Comparison of ENCODE assay signal across 8 cellular contexts in the genomic region with DNA sequence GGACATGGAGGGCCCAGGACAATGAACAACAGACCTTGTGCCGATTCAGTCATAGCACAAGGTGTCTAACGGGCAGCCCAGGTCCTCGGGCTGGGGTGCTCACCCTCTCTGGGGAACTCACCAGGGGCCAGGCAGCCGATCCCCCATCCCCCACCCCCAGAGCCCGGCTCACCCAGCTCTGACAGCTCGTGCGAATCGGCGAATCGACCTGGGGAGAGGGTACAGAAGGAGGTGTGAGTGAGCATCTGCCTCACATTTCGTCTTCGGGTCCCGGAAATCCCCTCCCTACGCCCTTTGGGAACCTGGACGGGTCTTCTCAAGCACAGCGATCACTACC. TPM values are rescaled to one million over a fixed set of nuclear protein-coding genes. Genes with fewer than 3 reads are reported as not detected.
DNase-seq lines count a peak whose midpoint lies in the region; ATAC-seq, FAIRE-seq and TF ChIP-seq lines count a peak whose summit lies in the region.

No MANE protein-coding gene starts in this region.

- no peak overlapping the region for H2BK20ac ChIP-seq in H1 (ENCODE audit: low read length)

- WGBS in H1 (ENCODE audit: extremely low coverage in 1 of 2, insufficient coverage in 1 of 2, insufficient read length in 1 of 2, insufficient replicate concordance in 2 of 2, low coverage in 1 of 2, low lambda C conversion rate in 2 of 2, missing lambda C conversion rate in 1 of 2), 2 experiments = 14% methylated on average over 16 of the region's 16 CpGs; no CpG with 5 or more reads in 1 of the 2 experiments
- no CpG with 5 or more reads among the region's 16 CpGs for WGBS in neuronal stem cell (ENCODE audit: extremely low coverage in 2 of 2, insufficient read length in 2 of 2, insufficient replicate concordance in 1 of 2), 2 donors

- H4K8ac ChIP-seq in H1 (ENCODE audit: extremely low read depth, insufficient read depth, low read length) (no peak overlapping the region), neuronal stem cell (ENCODE audit: low read depth, low read length) (peak overlapping the region; percentile 74)

- no peak overlapping the region for H4K5ac ChIP-seq in H1 (ENCODE audit: insufficient read length, low read depth, low read length)

- H3K23ac ChIP-seq in H1 (ENCODE audit: insufficient read length) = no peak overlapping the region
- H3K23ac ChIP-seq in neuronal stem cell (ENCODE audit: low read depth, low read length, poor library complexity) = peak overlapping the region; percentile 52

- no peak for TF ChIP-seq POLR2A in H1 (IDR thresholded peaks at IDR 0.05; ENCODE audit: control extremely low read depth in 1 of 2, low read depth in 2 of 2, low read length in 2 of 2)

- TF ChIP-seq EP300 in H1 (IDR thresholded peaks at IDR 0.05; ENCODE audit: borderline replicate concordance in 1 of 2, low read depth in 2 of 2, low read length in 2 of 2) = no peak

- H3K79me2 ChIP-seq in H1 (ENCODE audit: control insufficient read depth in 1 of 2, insufficient read depth in 2 of 2, low read length in 2 of 2) = peaks cover 0 to 6% of the 10 kb centered on the region in 2 experiments; a peak in 1 of 4 replicates

- TF ChIP-seq CTCF in H1 (IDR thresholded peaks at IDR 0.05; ENCODE audit: control extremely low read depth in 1 of 3, insufficient read depth in 1 of 3, low read depth in 1 of 3, low read length in 3 of 3) (no peak), GM10248 (IDR thresholded peaks at IDR 0.05; ENCODE audit: control extremely low read depth, extremely low read depth, low read depth, missing control alignments) (no peak)

- no peaks in the 10 kb centered on the region for H3K9me3 ChIP-seq in MG63
- no peaks in the 10 kb centered on the region for H3K9me3 ChIP-seq in H1 (ENCODE audit: insufficient read depth in 2 of 2, low read depth in 1 of 2, low read length in 1 of 2)
- no peaks in the 10 kb centered on the region for H3K9me3 ChIP-seq in neuronal stem cell (replicated peaks in 1 of 2; ENCODE audit: control insufficient read depth in 2 of 2, insufficient read depth in 1 of 2, low read depth in 1 of 2, low read length in 2 of 2)

- H3K18ac ChIP-seq in H1 (ENCODE audit: extremely low read depth, low read length) (no peak overlapping the region), neuronal stem cell (ENCODE audit: low read length) (peak overlapping the region; percentile 96)

- H2BK120ac ChIP-seq in H1 (replicated peaks; ENCODE audit: low read depth, low read length) (no peak overlapping the region), neuronal stem cell (ENCODE audit: low read depth, low read length) (no peak overlapping the region)

- H3K27me3 ChIP-seq in MG63 = no peaks in the 10 kb centered on the region
- H3K27me3 ChIP-seq in H1 (replicated peaks in 1 of 4; ENCODE audit: control insufficient read depth in 3 of 4, extremely low read depth in 1 of 4, insufficient read depth in 3 of 4, low read length in 3 of 4) = peaks cover 0 to 9% (median 0%) of the 10 kb centered on the region in 4 experiments; a peak in 3 of 7 replicates
- peaks cover 0 to 29% (median 0%) of the 10 kb centered on the region in 3 experiments for H3K27me3 ChIP-seq in neuronal stem cell (ENCODE audit: control insufficient read depth in 3 of 3, insufficient read depth in 3 of 3, low read depth in 1 of 3, low read length in 3 of 3)

- DNase-seq in MG63 (no peak), H1 (ENCODE audit: low read depth in 1 of 2, low spot score in 2 of 2) (no peak), neuronal stem cell (ENCODE audit: low spot score) (no peak), NCI-H1417 treated with DMSO at 0.1 percent for 48 hours (lab: John Stamatoyannopoulos, UW) (no peak), NCI-H774 (lab: John Stamatoyannopoulos, UW) (no peak), GM10248 (ENCODE audit: extremely low spot score) (no peak), ureter (ENCODE audit: low spot score) (no peak)

- H3K79me1 ChIP-seq in H1 (ENCODE audit: low read depth, low read length) (peaks cover 8% of the 10 kb centered on the region; the same call in 1 of the 2 replicates), neuronal stem cell (ENCODE audit: low read depth, low read length) (peaks cover 11% of the 10 kb centered on the region)

- H4K91ac ChIP-seq in H1 (replicated peaks; ENCODE audit: insufficient read length, low read length) = no peak overlapping the region
- no peak overlapping the region for H4K91ac ChIP-seq in neuronal stem cell (ENCODE audit: low read depth, low read length, poor library complexity)

- peak overlapping the region in 3 of 4 experiments; percentile 44 to 70 (median 45); a peak in 6 of 7 replicates for H3K9ac ChIP-seq in H1 (replicated peaks in 1 of 4; ENCODE audit: extremely low read depth in 1 of 4, low read depth in 3 of 4, low read length in 3 of 4)
- H3K9ac ChIP-seq in neuronal stem cell (ENCODE audit: low read depth, low read length, poor library complexity) = peak overlapping the region; percentile 93

- peaks cover 4 to 19% of the 10 kb centered on the region in 2 experiments for H4K20me1 ChIP-seq in H1 (replicated peaks in 1 of 2; ENCODE audit: control insufficient read depth in 1 of 2, insufficient read depth in 2 of 2, low read length in 2 of 2)

- H2AFZ ChIP-seq in H1 (ENCODE audit: low read length) (no peak overlapping the region), neuronal stem cell (ENCODE audit: low read length) (peak overlapping the region; percentile 84)

- H3K23me2 ChIP-seq in H1 (ENCODE audit: low read depth, low read length) = peaks cover 17% of the 10 kb centered on the region

- H2BK12ac ChIP-seq in H1 (ENCODE audit: low read depth, low read length) (no peak overlapping the region), neuronal stem cell (ENCODE audit: low read length) (no peak overlapping the region)

- no peak overlapping the region; the same call in 1 of the 2 replicates for H2BK5ac ChIP-seq in H1 (ENCODE audit: low read depth, low read length)
- peak overlapping the region; percentile 97 for H2BK5ac ChIP-seq in neuronal stem cell (ENCODE audit: low read length)

- CTCF ChIA-PET in H1 (lab: Charles Lee; ENCODE audit: partially characterized antibody) = interaction anchor here (1.6 to 4.7 kb wide), 4 partner anchors 37 to 74 kb away, joined by 5 to 33 read pairs (median 10); no protein-coding TSS in a partner anchor
- CTCF ChIA-PET in GM10248 (lab: Yijun Ruan, JAX) = interaction anchor here (1.2 to 2.6 kb wide), 2 partner anchors 44 to 201 kb away, joined by 3 to 5 read pairs; no protein-coding TSS in a partner anchor

- peak overlapping the region; percentile 91 to 97 for H3K4me2 ChIP-seq in H1 (ENCODE audit: insufficient read depth in 1 of 2, low read depth in 2 of 2, low read length in 2 of 2)
- H3K4me2 ChIP-seq in neuronal stem cell (ENCODE audit: insufficient read depth, low read length, poor library complexity, severe bottlenecking) = peak overlapping the region; percentile 95

- H3K4ac ChIP-seq in H1 (replicated peaks; ENCODE audit: insufficient read length, low read depth, low read length) (no peak overlapping the region), neuronal stem cell (ENCODE audit: low read length) (no peak overlapping the region)

- peaks cover 12 to 28% (median 20%) of the 10 kb centered on the region in 4 experiments for H3K4me1 ChIP-seq in H1 (replicated peaks in 1 of 4; ENCODE audit: control insufficient read depth in 3 of 4, insufficient read depth in 4 of 4, low read length in 3 of 4)
- peaks cover 18 to 27% of the 10 kb centered on the region in 2 donors for H3K4me1 ChIP-seq in neuronal stem cell (ENCODE audit: control insufficient read depth in 2 of 2, insufficient read depth in 1 of 2, low read depth in 1 of 2, low read length in 2 of 2)

- H3K27ac ChIP-seq in H1 (ENCODE audit: low read depth, low read length) (peak overlapping the region; percentile 64; the same call in 1 of the 2 replicates), neuronal stem cell (replicated peaks; ENCODE audit: low read length) (peak overlapping the region; percentile 98)

- POLR2A ChIA-PET in H1 (lab: Charles Lee; ENCODE audit: partially characterized antibody) = interaction anchor here (0.6 to 5.4 kb wide), 10 partner anchors 10 to 384 kb away, joined by 3 to 36 read pairs (median 4); a partner anchor contains a TSS
- POLR2A ChIA-PET in GM10248 (lab: Yijun Ruan, JAX) = interaction anchor here (1.0 kb wide), 1 partner anchor 8 kb away, joined by 3 read pairs; no protein-coding TSS in a partner anchor

- no peak for FAIRE-seq in H1 (lab: Jason Lieb, UNC)

- H3K14ac ChIP-seq in H1 (ENCODE audit: insufficient read length) (no peak overlapping the region), neuronal stem cell (ENCODE audit: low read length) (peak overlapping the region; percentile 40)

- ATAC-seq in GM18511 (IDR thresholded peaks at IDR 0.05; ENCODE audit: unreplicated experiment) = peak; percentile 1

- H2AK5ac ChIP-seq in H1 (ENCODE audit: low read depth, low read length) (no peak overlapping the region), neuronal stem cell (ENCODE audit: low read depth, low read length) (peak overlapping the region; percentile 59)

- H2BK15ac ChIP-seq in H1 (ENCODE audit: low read length) (no peak overlapping the region), neuronal stem cell (ENCODE audit: low read length) (peak overlapping the region; percentile 30)

- H3K36me3 ChIP-seq in MG63 (peaks cover 14% of the 10 kb centered on the region), H1 (ENCODE audit: control insufficient read depth in 2 of 4, insufficient read depth in 4 of 4, low read length in 3 of 4) (peaks cover 3 to 21% (median 15%) of the 10 kb centered on the region in 4 experiments; a peak in 7 of 8 replicates), neuronal stem cell (replicated peaks in 1 of 2; ENCODE audit: control insufficient read depth in 2 of 2, insufficient read depth in 2 of 2, low read length in 2 of 2) (peaks cover 27 to 35% of the 10 kb centered on the region in 2 donors)

- H3K4me3 ChIP-seq in MG63 = peak overlapping the region; percentile 89
- H3K4me3 ChIP-seq in H1 (ENCODE audit: extremely low read depth in 1 of 4, insufficient read depth in 2 of 4, low read depth in 3 of 4, low read length in 4 of 4) = peak overlapping the region; percentile 84 to 90 (median 88)
- peak overlapping the region; percentile 88 to 92 for H3K4me3 ChIP-seq in neuronal stem cell (ENCODE audit: low read length in 2 of 2)

- H3K56ac ChIP-seq in H1 (replicated peaks; ENCODE audit: insufficient read length, low read depth, low read length) = no peak overlapping the region

- TF ChIP-seq RAD21 in H1 (IDR thresholded peaks at IDR 0.05 in 1 of 2, conservative IDR thresholded peaks at IDR 0.05 in 1 of 2; ENCODE audit: low read depth in 2 of 2, low read length in 2 of 2) = no peak

RNA-seq across cellular contexts. Expression of a gene that starts 0.4 kb away (rescaled TPM):
- total RNA-seq in MG63 (2014; rRNA removed; shearing (Covaris generic); ENCODE audit: low replicate concordance) = 20.5 and 31.6 TPM in 2 replicates
- total RNA-seq in H1 (2021; fragmentation: NEBNext Ultra II Directional; extraction: Animal tissue kit (Norgen Biotek cat#: 25700)) = 29.2 and 29.4 TPM in 2 replicates
- polyA plus RNA-seq in H1 (2011; rRNA removed) = 36.0 and 47.2 TPM in 2 replicates
- 46.3 TPM for polyA plus RNA-seq in H1 (2011; cell fraction: cytosol; rRNA removed)
- polyA plus RNA-seq in H1 (2011; cell fraction: nucleus; rRNA removed) = 68.9 TPM
- 20.7 to 30.4 TPM (median 29.2 TPM) in 4 replicates for polyA plus RNA-seq in H1 (2012, experiment 1 of 2)
- 39.5 TPM for polyA plus RNA-seq in H1 (2012, experiment 2 of 2)
- 19.5 TPM for polyA plus RNA-seq in H1 (2013, experiment 1 of 2)
- 16.5 TPM for polyA plus RNA-seq in H1 (2013, experiment 2 of 2)
- 12.2 and 12.5 TPM in 2 replicates for polyA minus RNA-seq in H1 (2011; rRNA and poly(A)+ RNA removed)
- polyA minus RNA-seq in H1 (2011; cell fraction: cytosol; rRNA and poly(A)+ RNA removed) = 22.0 TPM
- polyA minus RNA-seq in H1 (2011; cell fraction: nucleus; rRNA and poly(A)+ RNA removed) = 28.4 TPM
- polyA plus RNA-seq in neuronal stem cell (2013, experiment 1 of 2) = 23.1 TPM
- polyA plus RNA-seq in neuronal stem cell (2013, experiment 2 of 2) = 19.6 TPM
- 29.1 TPM for total RNA-seq in ureter

RNA-seq across cellular contexts. Expression of a gene that starts 5.2 kb away (rescaled TPM):
- not detected in 2 replicates for total RNA-seq in MG63 (2014; rRNA removed; shearing (Covaris generic); ENCODE audit: low replicate concordance)
- 108 and 111 TPM in 2 replicates for total RNA-seq in H1 (2021; fragmentation: NEBNext Ultra II Directional; extraction: Animal tissue kit (Norgen Biotek cat#: 25700))
- 137 and 234 TPM in 2 replicates for polyA plus RNA-seq in H1 (2011; rRNA removed)
- 102 TPM for polyA plus RNA-seq in H1 (2011; cell fraction: cytosol; rRNA removed)
- polyA plus RNA-seq in H1 (2011; cell fraction: nucleus; rRNA removed) = 281 TPM
- polyA plus RNA-seq in H1 (2012, experiment 1 of 2) = 84.9 to 132 TPM (median 122 TPM) in 4 replicates
- 163 TPM for polyA plus RNA-seq in H1 (2012, experiment 2 of 2)
- polyA plus RNA-seq in H1 (2013, experiment 1 of 2) = 207 TPM
- 217 TPM for polyA plus RNA-seq in H1 (2013, experiment 2 of 2)
- 42.7 and 52.0 TPM in 2 replicates for polyA minus RNA-seq in H1 (2011; rRNA and poly(A)+ RNA removed)
- polyA minus RNA-seq in H1 (2011; cell fraction: cytosol; rRNA and poly(A)+ RNA removed) = 50.4 TPM
- polyA minus RNA-seq in H1 (2011; cell fraction: nucleus; rRNA and poly(A)+ RNA removed) = 42.7 TPM
- 16.5 TPM for polyA plus RNA-seq in neuronal stem cell (2013, experiment 1 of 2)
- polyA plus RNA-seq in neuronal stem cell (2013, experiment 2 of 2) = 15.7 TPM
- 18.0 TPM for total RNA-seq in ureter

RNA-seq across cellular contexts. Expression of a gene that starts 10.2 kb away (rescaled TPM):
- total RNA-seq in MG63 (2014; rRNA removed; shearing (Covaris generic); ENCODE audit: low replicate concordance) = 0.72 and 5.0 TPM in 2 replicates
- 1.1 TPM in 1 of 2 replicates, not detected in the other for total RNA-seq in H1 (2021; fragmentation: NEBNext Ultra II Directional; extraction: Animal tissue kit (Norgen Biotek cat#: 25700))
- 0.32 and 1.3 TPM in 2 replicates for polyA plus RNA-seq in H1 (2011; rRNA removed)
- not detected for polyA plus RNA-seq in H1 (2011; cell fraction: cytosol; rRNA removed)
- 1.7 TPM for polyA plus RNA-seq in H1 (2011; cell fraction: nucleus; rRNA removed)
- polyA plus RNA-seq in H1 (2012, experiment 1 of 2) = 0.41 to 0.69 TPM (median 0.44 TPM) in 3 of 4 replicates, not detected in the other
- polyA plus RNA-seq in H1 (2012, experiment 2 of 2) = 0.55 TPM
- polyA plus RNA-seq in H1 (2013, experiment 1 of 2) = 0.24 TPM
- polyA plus RNA-seq in H1 (2013, experiment 2 of 2) = 0.28 TPM
- polyA minus RNA-seq in H1 (2011; rRNA and poly(A)+ RNA removed) = 0.71 and 1.2 TPM in 2 replicates
- polyA minus RNA-seq in H1 (2011; cell fraction: cytosol; rRNA and poly(A)+ RNA removed) = not detected
- polyA minus RNA-seq in H1 (2011; cell fraction: nucleus; rRNA and poly(A)+ RNA removed) = 5.4 TPM
- polyA plus RNA-seq in neuronal stem cell (2013, experiment 1 of 2) = 0.95 TPM
- polyA plus RNA-seq in neuronal stem cell (2013, experiment 2 of 2) = 0.93 TPM
- 0.70 TPM for total RNA-seq in ureter

RNA-seq across cellular contexts. Expression of a gene that starts 31.8 kb away (rescaled TPM):
- total RNA-seq in MG63 (2014; rRNA removed; shearing (Covaris generic); ENCODE audit: low replicate concordance) = 2.6 and 15.5 TPM in 2 replicates
- total RNA-seq in H1 (2021; fragmentation: NEBNext Ultra II Directional; extraction: Animal tissue kit (Norgen Biotek cat#: 25700)) = 40.1 and 41.7 TPM in 2 replicates
- polyA plus RNA-seq in H1 (2011; rRNA removed) = 32.4 and 62.2 TPM in 2 replicates
- 34.1 TPM for polyA plus RNA-seq in H1 (2011; cell fraction: cytosol; rRNA removed)
- 60.7 TPM for polyA plus RNA-seq in H1 (2011; cell fraction: nucleus; rRNA removed)
- 22.2 to 33.3 TPM (median 31.5 TPM) in 4 replicates for polyA plus RNA-seq in H1 (2012, experiment 1 of 2)
- polyA plus RNA-seq in H1 (2012, experiment 2 of 2) = 33.0 TPM
- 21.4 TPM for polyA plus RNA-seq in H1 (2013, experiment 1 of 2)
- 18.9 TPM for polyA plus RNA-seq in H1 (2013, experiment 2 of 2)
- polyA minus RNA-seq in H1 (2011; rRNA and poly(A)+ RNA removed) = 15.4 and 21.4 TPM in 2 replicates
- 35.9 TPM for polyA minus RNA-seq in H1 (2011; cell fraction: cytosol; rRNA and poly(A)+ RNA removed)
- polyA minus RNA-seq in H1 (2011; cell fraction: nucleus; rRNA and poly(A)+ RNA removed) = 19.7 TPM
- 13.4 TPM for polyA plus RNA-seq in neuronal stem cell (2013, experiment 1 of 2)
- 11.6 TPM for polyA plus RNA-seq in neuronal stem cell (2013, experiment 2 of 2)
- 7.2 TPM for total RNA-seq in ureter

Comparison
In these comparisons a context has a peak if more than half of its experiments do, and no peak if none do; other contexts are left out.
1. RNA of a gene that starts 5.2 kb away (total RNA-seq): 108 to 111 TPM in H1 and 18.0 TPM in ureter (single experiment); not detected in MG63; every median in the first group is over 10 times any median in the second.
2. Peak in every context shown above with its lines, with median percentiles within 50 percentile points of each other: H3K4me3 ChIP-seq.